8 cellular contexts compared by ENCODE assay signal in genomic region chr2:172555272-172555521, GRCh38. TPM values are rescaled to one million over a fixed set of nuclear protein-coding genes. Genes with fewer than 3 reads are reported as not detected.
DNase-seq lines count a peak whose midpoint lies in the region; ATAC-seq and TF ChIP-seq lines count a peak whose summit lies in the region.

No MANE protein-coding gene starts in this region.

- TF ChIP-seq CTCF in Loucy (conservative IDR thresholded peaks at IDR 0.05; ENCODE audit: low read length) (no peak), endodermal cell (conservative IDR thresholded peaks at IDR 0.05) (no peak)

- peaks cover 53% of the 10 kb centered on the region for H3K79me2 ChIP-seq in Loucy (ENCODE audit: insufficient read depth, low read length)
- peaks cover 4% of the 10 kb centered on the region for H3K79me2 ChIP-seq in trophoblast cell (ENCODE audit: control insufficient read depth, insufficient read depth, low read length, poor library complexity)

- peak overlapping the region; percentile 70 for H3K4me2 ChIP-seq in Loucy (ENCODE audit: low read depth, low read length, poor library complexity, severe bottlenecking)
- peak overlapping the region; percentile 88 for H3K4me2 ChIP-seq in trophoblast cell (ENCODE audit: low read length)

- no peaks in the 10 kb centered on the region for H3K9me2 ChIP-seq in Loucy (replicated peaks; ENCODE audit: low read depth, low read length)

- peak overlapping the region; percentile 81 for H3K4me3 Mint-ChIP-seq in endodermal cell

- H3K4me3 ChIP-seq in Loucy (ENCODE audit: low read length, poor library complexity, severe bottlenecking) (peak overlapping the region; percentile 75), endodermal cell (ENCODE audit: low read length) (peak overlapping the region; percentile 80), trophoblast cell (ENCODE audit: low read depth, low read length) (peak overlapping the region; percentile 78)

- H2AFZ ChIP-seq in Loucy (ENCODE audit: low read length) = peak overlapping the region; percentile 61
- peak overlapping the region; percentile 96 for H2AFZ ChIP-seq in trophoblast cell (ENCODE audit: insufficient read depth, low read length, poor library complexity)

- no peak for DNase-seq in endodermal cell
- DNase-seq in trophoblast cell = no peak
- no peak for DNase-seq in germinal center (ENCODE audit: low spot score)
- DNase-seq in activated effector memory CD4-positive, alpha-beta T cell treated with anti-CD3 and anti-CD28 coated beads, Interleukin-2, amount 50 U/mL, for 16 hours = no peak
- no peak for DNase-seq in mesenteric fat pad (ENCODE audit: low spot score)
- DNase-seq in 8988T = no peak

- peak overlapping the region; percentile 39 for H2BK120ac ChIP-seq in trophoblast cell (ENCODE audit: insufficient read depth, low read length, poor library complexity)

- H3K27ac Mint-ChIP-seq in endodermal cell = peak overlapping the region; percentile 98

- no peak overlapping the region for H2AK5ac ChIP-seq in trophoblast cell (ENCODE audit: low read length)

- H4K12ac ChIP-seq in trophoblast cell (ENCODE audit: low read depth, low read length) = peak overlapping the region; percentile 33

- peak overlapping the region; percentile 23 for H2BK5ac ChIP-seq in trophoblast cell (ENCODE audit: low read depth, low read length, poor library complexity)

- H3K27me3 ChIP-seq in Loucy (ENCODE audit: insufficient read depth, low read length, poor library complexity, severe bottlenecking) (peaks cover 11% of the 10 kb centered on the region), endodermal cell (ENCODE audit: control insufficient read depth, insufficient read depth, low read length, poor library complexity, severe bottlenecking) (no peaks in the 10 kb centered on the region), trophoblast cell (ENCODE audit: insufficient read depth, low read length) (no peaks in the 10 kb centered on the region)

- no peak overlapping the region for H3K23ac ChIP-seq in trophoblast cell (ENCODE audit: low read length)

- H3F3A ChIP-seq in Loucy (ENCODE audit: low read depth) = no peaks in the 10 kb centered on the region

- WGBS in endodermal cell (ENCODE audit: insufficient coverage in 1 of 2, insufficient read length in 1 of 2), 2 experiments = 21 to 24% methylated on average over 6 to 8 of the region's 8 CpGs
- no CpG with 5 or more reads among the region's 8 CpGs for WGBS in trophoblast cell (ENCODE audit: extremely low coverage, insufficient coverage, insufficient read length)

- peaks cover 10% of the 10 kb centered on the region for H3K79me1 ChIP-seq in trophoblast cell (ENCODE audit: low read length)

- H3K4ac ChIP-seq in trophoblast cell (ENCODE audit: low read depth, low read length) = no peak overlapping the region

- H3K36me3 ChIP-seq in Loucy (ENCODE audit: insufficient read depth, low read length) (no peaks in the 10 kb centered on the region), endodermal cell (ENCODE audit: control insufficient read depth, insufficient read depth, low read length) (peaks cover 4% of the 10 kb centered on the region), trophoblast cell (ENCODE audit: control insufficient read depth in 1 of 2, insufficient read depth in 2 of 2, low read length in 2 of 2) (no peaks in the 10 kb centered on the region)

- H3K4me1 Mint-ChIP-seq in endodermal cell = peaks cover 17% of the 10 kb centered on the region

- peaks cover 33% of the 10 kb centered on the region for H3K36me3 Mint-ChIP-seq in endodermal cell (ENCODE audit: low read depth)

- peak overlapping the region; percentile 48 for H3K18ac ChIP-seq in trophoblast cell (ENCODE audit: low read length)

- peak overlapping the region; percentile 49 for H4K91ac ChIP-seq in trophoblast cell (ENCODE audit: low read depth, low read length)

- H3K9ac ChIP-seq in Loucy (ENCODE audit: low read depth, low read length, poor library complexity, severe bottlenecking) (peak overlapping the region; percentile 60), endodermal cell (ENCODE audit: extremely low read depth, low read length, poor library complexity, severe bottlenecking) (peak overlapping the region; percentile 70), trophoblast cell (ENCODE audit: low read length) (peak overlapping the region; percentile 11)

- peaks cover 13% of the 10 kb centered on the region for H4K20me1 ChIP-seq in Loucy (ENCODE audit: insufficient read depth, low read length, poor library complexity, severe bottlenecking)

- H3K27me3 Mint-ChIP-seq in endodermal cell (ENCODE audit: insufficient read depth) = no peaks in the 10 kb centered on the region

- H3K9me3 Mint-ChIP-seq in endodermal cell = peaks cover 37% of the 10 kb centered on the region

- H4K8ac ChIP-seq in trophoblast cell (ENCODE audit: low read depth, low read length) = peak overlapping the region; percentile 73

- H3K14ac ChIP-seq in trophoblast cell (ENCODE audit: low read length) = peak overlapping the region; percentile 27

- no peaks in the 10 kb centered on the region for H3K9me3 ChIP-seq in Loucy (ENCODE audit: insufficient read depth, low read depth, low read length)
- H3K9me3 ChIP-seq in endodermal cell (ENCODE audit: control insufficient read depth, low read length) = peaks cover 41% of the 10 kb centered on the region
- H3K9me3 ChIP-seq in trophoblast cell (ENCODE audit: insufficient read depth, low read depth, low read length) = peaks cover 2% of the 10 kb centered on the region

- H3K27ac ChIP-seq in endodermal cell (ENCODE audit: low read depth, low read length) (peak overlapping the region; percentile 74), trophoblast cell (ENCODE audit: low read depth, low read length) (no peak overlapping the region)

- H3K4me1 ChIP-seq in Loucy (ENCODE audit: insufficient read depth, low read length, poor library complexity, severe bottlenecking) = peaks cover 14% of the 10 kb centered on the region
- H3K4me1 ChIP-seq in endodermal cell (ENCODE audit: control insufficient read depth, insufficient read depth, low read length) = no peaks in the 10 kb centered on the region
- H3K4me1 ChIP-seq in trophoblast cell (ENCODE audit: control insufficient read depth in 1 of 2, insufficient read depth in 2 of 2, low read length in 2 of 2) = peaks cover 5 to 10% of the 10 kb centered on the region in 2 experiments

- peak overlapping the region; percentile 21 for H2BK12ac ChIP-seq in trophoblast cell (ENCODE audit: low read length)

- peak; percentile 10 for ATAC-seq in GM21390 (IDR thresholded peaks at IDR 0.05; ENCODE audit: unreplicated experiment)

RNA-seq across cellular contexts. Expression of gene PDK1, which starts 0.7 kb away (rescaled TPM):
- total RNA-seq in endodermal cell (10 to 100 TPM; 24.7 to 27.3 TPM), mesenteric fat pad (14.6 TPM)
- polyA plus RNA-seq in endodermal cell (2013, experiment 1 of 2) = 29.9 TPM
- 27.3 TPM for polyA plus RNA-seq in endodermal cell (2013, experiment 2 of 2)
- 9.7 and 10.4 TPM in 2 replicates for polyA plus RNA-seq in trophoblast cell (2013)

Comparison
In these comparisons a context has a peak if more than half of its experiments do, and no peak if none do; other contexts are left out.
1. H3K9ac ChIP-seq: peak in every context shown above with its lines; median percentile 70 in endodermal cell; 60 in Loucy; 11 in trophoblast cell.